30 cellular contexts compared by ENCODE assay signal in genomic region chr4:11013265-11013664, GRCh38.
"Had no signal": no experiment of that assay in that cellular context is flagged by ENCODE, and none has a peak within 500 bp of the region (broad histone marks: within the 10 kb centered on the region; RNA-seq: fewer than 3 reads in every experiment).

No MANE protein-coding gene starts in this region.

- H3K4me3 Mint-ChIP-seq: activated CD4-positive, alpha-beta memory T cell treated with anti-CD3 and anti-CD28 coated beads, Interleukin-2, amount 10 ng/mL, durations not matched to agents 7 days and 5 days; activated CD4-positive, alpha-beta T cell treated with anti-CD3 and anti-CD28 coated beads, Interleukin-2, amount 10 ng/mL, durations not matched to agents 7 days and 5 days; activated naive CD4-positive, alpha-beta T cell treated with anti-CD3 and anti-CD28 coated beads, Interleukin-2, amount 10 ng/mL, durations not matched to agents 7 days and 5 days; activated naive CD8-positive, alpha-beta T cell treated with anti-CD3 and anti-CD28 coated beads, Interleukin-2, amount 10 ng/mL, durations not matched to agents 7 days and 5 days; activated T-cell treated with anti-CD3 and anti-CD28 coated beads, Interleukin-2, amount 50 U/mL, for 24 hours; activated T-cell treated with anti-CD3 and anti-CD28 coated beads, Interleukin-2, amount 50 U/mL, for 72 hours; brain had no signal

- H3K4me1 Mint-ChIP-seq: activated CD4-positive, alpha-beta memory T cell treated with anti-CD3 and anti-CD28 coated beads, Interleukin-2, amount 10 ng/mL, durations not matched to agents 7 days and 5 days; activated CD4-positive, alpha-beta T cell treated with anti-CD3 and anti-CD28 coated beads, Interleukin-2, amount 10 ng/mL, durations not matched to agents 7 days and 5 days; activated naive CD4-positive, alpha-beta T cell treated with anti-CD3 and anti-CD28 coated beads, Interleukin-2, amount 10 ng/mL, durations not matched to agents 7 days and 5 days; activated naive CD8-positive, alpha-beta T cell treated with anti-CD3 and anti-CD28 coated beads, Interleukin-2, amount 10 ng/mL, durations not matched to agents 7 days and 5 days had no signal

- H3K9me3 ChIP-seq: ascending aorta, breast epithelium, colonic mucosa, esophagus squamous epithelium had no signal

- H3K27me3 Mint-ChIP-seq: activated CD4-positive, alpha-beta memory T cell treated with anti-CD3 and anti-CD28 coated beads, Interleukin-2, amount 10 ng/mL, durations not matched to agents 7 days and 5 days; activated CD4-positive, alpha-beta T cell treated with anti-CD3 and anti-CD28 coated beads, Interleukin-2, amount 10 ng/mL, durations not matched to agents 7 days and 5 days; activated naive CD4-positive, alpha-beta T cell treated with anti-CD3 and anti-CD28 coated beads, Interleukin-2, amount 10 ng/mL, durations not matched to agents 7 days and 5 days; activated T-cell treated with anti-CD3 and anti-CD28 coated beads, Interleukin-2, amount 50 U/mL, for 24 hours had no signal

- DNase-seq: activated CD4-positive, alpha-beta memory T cell treated with anti-CD3 and anti-CD28 coated beads, Interleukin-2, amount 10 ng/mL, durations not matched to agents 7 days and 5 days; activated CD4-positive, alpha-beta T cell treated with anti-CD3 and anti-CD28 coated beads for 1 hour; activated CD4-positive, alpha-beta T cell treated with anti-CD3 and anti-CD28 coated beads for 4 hours; activated CD4-positive, alpha-beta T cell treated with anti-CD3 and anti-CD28 coated beads, Interleukin-2, amount 10 ng/mL, durations not matched to agents 7 days and 5 days; activated CD4-positive, alpha-beta T cell treated with anti-CD3 and anti-CD28 coated beads, Interleukin-2, amount 50 U/mL, for 4 hours; activated CD4-positive, CD25-positive, alpha-beta regulatory T cell; activated CD8-positive, alpha-beta memory T cell treated with anti-CD3 and anti-CD28 coated beads, Interleukin-2, amount 50 U/mL, for 48 hours; activated gamma-delta T cell; activated naive CD4-positive, alpha-beta T cell; activated naive CD4-positive, alpha-beta T cell treated with anti-CD3 and anti-CD28 coated beads, Interleukin-2, amount 10 ng/mL, durations not matched to agents 7 days and 5 days; activated naive CD8-positive, alpha-beta T cell treated with anti-CD3 and anti-CD28 coated beads, Interleukin-2, amount 10 ng/mL, durations not matched to agents 7 days and 5 days; activated T-cell treated with anti-CD3 and anti-CD28 coated beads for 4 hours; activated T-cell treated with anti-CD3 and anti-CD28 coated beads, Interleukin-2, amount 50 U/mL, for 24 hours; activated T-cell treated with anti-CD3 and anti-CD28 coated beads, Interleukin-2, amount 50 U/mL, for 72 hours; central memory CD4-positive, alpha-beta T cell; cerebellar nuclear complex; colonic mucosa; effector CD8-positive, alpha-beta T cell; esophagus squamous epithelium; foreskin melanocyte; T-helper 2 cell had no signal

- H3K4me3 ChIP-seq: ascending aorta, breast epithelium, cardiac muscle cell, colonic mucosa, esophagus squamous epithelium, gastroesophageal sphincter had no signal

- H3K27ac Mint-ChIP-seq: activated CD4-positive, alpha-beta memory T cell treated with anti-CD3 and anti-CD28 coated beads, Interleukin-2, amount 10 ng/mL, durations not matched to agents 7 days and 5 days; activated CD4-positive, alpha-beta T cell treated with anti-CD3 and anti-CD28 coated beads, Interleukin-2, amount 10 ng/mL, durations not matched to agents 7 days and 5 days; activated naive CD4-positive, alpha-beta T cell treated with anti-CD3 and anti-CD28 coated beads, Interleukin-2, amount 10 ng/mL, durations not matched to agents 7 days and 5 days; activated naive CD4-positive, alpha-beta T cell treated with anti-CD3 and anti-CD28 coated beads, Interleukin-2, amount 50 U/mL, for 72 hours; activated naive CD8-positive, alpha-beta T cell treated with anti-CD3 and anti-CD28 coated beads, Interleukin-2, amount 10 ng/mL, durations not matched to agents 7 days and 5 days; activated T-cell treated with anti-CD3 and anti-CD28 coated beads, Interleukin-2, amount 50 U/mL, for 24 hours; activated T-cell treated with anti-CD3 and anti-CD28 coated beads, Interleukin-2, amount 50 U/mL, for 72 hours; brain had no signal

- H3K36me3 ChIP-seq: ascending aorta, breast epithelium, cardiac muscle cell, colonic mucosa, esophagus squamous epithelium, gastroesophageal sphincter had no signal

- H3K4me1 ChIP-seq: ascending aorta, breast epithelium, colonic mucosa, esophagus squamous epithelium, gastroesophageal sphincter had no signal

- ATAC-seq: activated naive CD4-positive, alpha-beta T cell treated with anti-CD3 and anti-CD28 coated beads, Interleukin-2, amount 50 U/mL, for 72 hours; activated T-cell treated with anti-CD3 and anti-CD28 coated beads, Interleukin-2, amount 50 U/mL, for 72 hours; gastroesophageal sphincter had no signal

- FAIRE-seq: endometrium, endothelial cell of umbilical vein had no signal

- H3K27ac ChIP-seq: ascending aorta, breast epithelium, cardiac muscle cell, colonic mucosa, epithelial cell of prostate, esophagus squamous epithelium, gastroesophageal sphincter had no signal

- H3K27me3 ChIP-seq: ascending aorta, breast epithelium, cardiac muscle cell, colonic mucosa, esophagus squamous epithelium, gastroesophageal sphincter had no signal

- H3K9me3 Mint-ChIP-seq: activated CD4-positive, alpha-beta memory T cell treated with anti-CD3 and anti-CD28 coated beads, Interleukin-2, amount 10 ng/mL, durations not matched to agents 7 days and 5 days; activated CD4-positive, alpha-beta T cell treated with anti-CD3 and anti-CD28 coated beads, Interleukin-2, amount 10 ng/mL, durations not matched to agents 7 days and 5 days; activated naive CD4-positive, alpha-beta T cell treated with anti-CD3 and anti-CD28 coated beads, Interleukin-2, amount 10 ng/mL, durations not matched to agents 7 days and 5 days; activated naive CD8-positive, alpha-beta T cell treated with anti-CD3 and anti-CD28 coated beads, Interleukin-2, amount 10 ng/mL, durations not matched to agents 7 days and 5 days; activated T-cell treated with anti-CD3 and anti-CD28 coated beads, Interleukin-2, amount 50 U/mL, for 24 hours; brain had no signal
